8 cellular contexts compared by ENCODE assay signal in genomic region chr4:14552119-14552518, GRCh38.
"Had no signal": no experiment of that assay in that cellular context is flagged by ENCODE, and none has a peak within 500 bp of the region (broad histone marks: within the 10 kb centered on the region; RNA-seq: fewer than 3 reads in every experiment).

No MANE protein-coding gene starts in this region.

- H3K36me3 ChIP-seq: HAP-1 had no signal

- H3K9me3 ChIP-seq: HAP-1 had no signal

- H2AFZ ChIP-seq: GM23248 had no signal

- H3K27ac ChIP-seq: GM23248 had no signal

- H3K9ac ChIP-seq: GM23248 had no signal

- H3K4me3 Mint-ChIP-seq: H9, HFFc6 had no signal

- DNase-seq: GM23248, GOT3, H7, H9, HCEC 1CT, HFFc6 had no signal

- ATAC-seq: HCT116 had no signal

- H3K4me1 Mint-ChIP-seq: H9 had no signal

- H3K4me3 ChIP-seq: GM23248, HAP-1 had no signal

- H3K27ac Mint-ChIP-seq: H9, HFFc6 had no signal

- H3K4me1 ChIP-seq: HAP-1 had no signal
